In the genomic region with DNA sequence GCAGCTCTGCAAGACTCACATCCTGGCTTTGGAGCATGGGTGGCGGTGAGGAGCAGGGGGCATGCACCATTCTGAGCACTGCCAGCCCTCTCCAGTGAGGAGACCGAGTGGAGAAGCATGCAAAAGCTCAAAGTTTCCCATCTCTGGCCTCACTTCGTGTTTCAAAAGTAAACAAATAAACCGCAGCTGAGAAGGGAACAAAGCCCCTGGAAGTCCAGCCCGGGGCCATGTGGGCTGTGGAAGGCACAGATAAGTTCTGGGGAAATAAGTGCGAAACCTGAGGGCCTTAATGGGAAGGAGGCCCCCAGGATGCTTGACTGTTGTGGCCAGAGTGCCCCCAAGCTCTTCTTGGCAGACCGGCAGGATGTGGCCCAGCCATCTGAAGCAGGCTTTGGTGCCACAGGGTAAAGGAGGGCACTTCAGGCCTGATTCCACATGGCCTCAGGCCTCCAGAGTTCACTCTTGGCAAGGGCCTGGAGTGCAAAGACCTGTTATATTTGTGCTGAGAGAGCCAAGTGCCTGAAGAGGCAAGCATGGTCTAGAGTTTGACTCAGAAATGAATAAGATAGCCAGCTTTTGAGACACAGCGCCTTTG, we compare ENCODE assay signal across 14 cellular contexts. TPM values are rescaled to one million over a fixed set of nuclear protein-coding genes. Genes with fewer than 3 reads are reported as not detected.
DNase-seq lines count a peak whose midpoint lies in the region; FAIRE-seq and TF ChIP-seq lines count a peak whose summit lies in the region.
"Had no signal": no experiment of that assay in that cellular context is flagged by ENCODE, and none has a peak within 500 bp of the region (broad histone marks: within the 10 kb centered on the region; RNA-seq: fewer than 3 reads in every experiment).

No MANE protein-coding gene starts in this region.

- H3K4me1 ChIP-seq in iPS-15b (ENCODE audit: control insufficient read depth, insufficient read depth, low read length), result no peaks in the 10 kb centered on the region
- H3K4me1 ChIP-seq in smooth muscle cell (ENCODE audit: low read depth), result peaks cover 17% of the 10 kb centered on the region

- H3K27ac ChIP-seq in brain microvascular endothelial cell (peak overlapping the region; percentile 71), smooth muscle cell (ENCODE audit: low read depth) (peak overlapping the region; percentile 86)
- H3K27ac ChIP-seq: prostate gland had no signal

- in situ Hi-C loops in brain microvascular endothelial cell (cut with HindIII; ENCODE audit: low pct_ligation_motif_present, low sequenced_read_pairs), result no loop called here

- H3K9ac ChIP-seq in iPS-15b (ENCODE audit: low read depth, low read length), result no peak overlapping the region
- peak overlapping the region; percentile 2 for H3K9ac ChIP-seq in smooth muscle cell (ENCODE audit: low read depth)

- TF ChIP-seq CTCF in HFF-Myc (IDR thresholded peaks at IDR 0.05; ENCODE audit: low read depth, low read length, missing control alignments), result no peak
- no peak for TF ChIP-seq CTCF in brain microvascular endothelial cell (IDR thresholded peaks at IDR 0.05; ENCODE audit: low read depth, low read length, missing control alignments)
- TF ChIP-seq CTCF in smooth muscle cell (IDR thresholded peaks at IDR 0.05; ENCODE audit: borderline replicate concordance, insufficient read depth, poor library complexity, severe bottlenecking), result no peak

- 12% methylated on average over 8 of the region's 8 CpGs for WGBS in smooth muscle cell (ENCODE audit: low lambda C conversion rate)

- H3K9me3 ChIP-seq in iPS-15b (ENCODE audit: control insufficient read depth, insufficient read depth, low read length) (no peaks in the 10 kb centered on the region), smooth muscle cell (replicated peaks; ENCODE audit: low read depth) (no peaks in the 10 kb centered on the region)
- H3K9me3 ChIP-seq: prostate gland had no signal

- H3K4me3 ChIP-seq in HFF-Myc (replicated peaks; ENCODE audit: low read depth, low read length) (no peak overlapping the region), brain microvascular endothelial cell (ENCODE audit: low read depth, low read length) (peak overlapping the region; percentile 72), iPS-15b (ENCODE audit: low read depth, low read length) (peak overlapping the region; percentile 45), smooth muscle cell (no peak overlapping the region)

- no peak for FAIRE-seq in urothelium cell line (lab: Jason Lieb, UNC)

- H4K20me1 ChIP-seq in smooth muscle cell (ENCODE audit: low read depth), result no peaks in the 10 kb centered on the region

- H3K36me3 ChIP-seq in brain microvascular endothelial cell (replicated peaks) (no peaks in the 10 kb centered on the region), iPS-15b (ENCODE audit: control insufficient read depth, insufficient read depth, low read length) (no peaks in the 10 kb centered on the region), smooth muscle cell (ENCODE audit: low read depth) (no peaks in the 10 kb centered on the region)
- H3K36me3 ChIP-seq: prostate gland had no signal

- no peaks in the 10 kb centered on the region for H3K79me2 ChIP-seq in smooth muscle cell (ENCODE audit: low read depth)

- H3F3A ChIP-seq in smooth muscle cell (ENCODE audit: low read depth), result peaks cover 20% of the 10 kb centered on the region

- H2AFZ ChIP-seq in smooth muscle cell (ENCODE audit: low read depth), result no peak overlapping the region

- DNase-seq in HFF-Myc (ENCODE audit: extremely low read depth, low read depth), result peak; percentile 42
- DNase-seq in brain microvascular endothelial cell, result no peak
- peak; percentile 61 for DNase-seq in smooth muscle cell (lab: John Stamatoyannopoulos, UW; ENCODE audit: unreplicated experiment)
- no peak for DNase-seq in A172 (ENCODE audit: low spot score)
- DNase-seq in urothelium cell line (ENCODE audit: low spot score), result no peak
- DNase-seq in NCI-H1436 (lab: John Stamatoyannopoulos, UW), result no peak
- DNase-seq in putamen (ENCODE audit: low spot score), result no peak
- DNase-seq: DND-41; MM.1S; stimulated activated naive B cell treated with anti-CD40 and anti-IgM and Interleukin-4, amounts not matched to agents 10 μg/mL and 1 μg/mL and 100 μg/mL, for 72 hours had no signal

- H3K27me3 ChIP-seq in brain microvascular endothelial cell (replicated peaks), result no peaks in the 10 kb centered on the region
- peaks cover 50% of the 10 kb centered on the region for H3K27me3 ChIP-seq in iPS-15b (ENCODE audit: control insufficient read depth, insufficient read depth, low read length)
- H3K27me3 ChIP-seq in smooth muscle cell (ENCODE audit: low read depth), result no peaks in the 10 kb centered on the region

- peak overlapping the region; percentile 62 for H3K4me2 ChIP-seq in smooth muscle cell

RNA-seq across cellular contexts. Expression of a gene that starts 1.2 kb away (rescaled TPM):
- not detected in 2 replicates for total RNA-seq in smooth muscle cell
- not detected in 2 replicates for polyA plus RNA-seq in smooth muscle cell
- not detected in 2 replicates for total RNA-seq in A172 (2014; rRNA removed; shearing (Covaris generic))
- total RNA-seq: activated T-helper 1 cell treated with anti-CD3 and anti-CD28 coated beads, Interleukin-12 subunit alpha, Interleukin-12 subunit beta, Interleukin-2, Interleukin-4 antibody, amounts not matched to agents 30 ng/mL and 10 ng/mL and 1 ng/mL, durations not matched to agents 14 hours and 24 hours and 36 hours had no signal

RNA-seq across cellular contexts. Expression of a gene that starts 25.2 kb away (rescaled TPM):
- 0.58 and 0.72 TPM in 2 replicates for total RNA-seq in smooth muscle cell
- polyA plus RNA-seq in smooth muscle cell, result 0.26 and 0.42 TPM in 2 replicates
- total RNA-seq in A172 (2014; rRNA removed; shearing (Covaris generic)), result not detected in 2 replicates
- total RNA-seq: activated T-helper 1 cell treated with anti-CD3 and anti-CD28 coated beads, Interleukin-12 subunit alpha, Interleukin-12 subunit beta, Interleukin-2, Interleukin-4 antibody, amounts not matched to agents 30 ng/mL and 10 ng/mL and 1 ng/mL, durations not matched to agents 14 hours and 24 hours and 36 hours; glomerular endothelial cell; prostate gland had no signal

Comparison
In these comparisons a context has a peak if more than half of its experiments do, and no peak if none do; other contexts are left out.
1. DNase-seq: peak in HFF-Myc (single experiment) and smooth muscle cell (single experiment); none in brain microvascular endothelial cell (single experiment), A172 (single experiment), urothelium cell line (single experiment), NCI-H1436 (single experiment) and putamen (single experiment).
2. H3K4me3 ChIP-seq: peak in brain microvascular endothelial cell (single experiment) and iPS-15b (single experiment); none in HFF-Myc (single experiment) and smooth muscle cell (single experiment).